37 cellular contexts compared by ENCODE assay signal in the genomic region with DNA sequence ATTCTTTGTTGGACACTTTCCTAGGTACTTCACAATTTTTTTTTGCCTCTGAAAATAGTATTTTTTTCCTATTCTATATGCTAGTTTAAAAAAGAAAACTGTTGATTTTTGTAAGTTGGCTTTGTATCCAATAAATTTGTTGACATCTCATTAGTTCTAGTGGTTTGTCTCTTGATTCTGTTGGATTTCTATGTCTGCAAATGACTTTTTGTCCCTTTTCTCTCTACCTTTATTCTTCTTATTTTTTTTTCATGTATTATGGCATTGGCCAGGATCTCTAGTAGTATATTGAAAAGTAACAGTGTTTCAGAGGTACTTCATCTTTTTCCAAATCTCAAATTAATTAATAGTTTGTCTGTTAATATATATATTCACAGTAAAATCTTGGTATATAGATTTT. TPM values are rescaled to one million over a fixed set of nuclear protein-coding genes. Genes with fewer than 3 reads are reported as not detected.
"Had no signal": no experiment of that assay in that cellular context is flagged by ENCODE, and none has a peak within 500 bp of the region (broad histone marks: within the 10 kb centered on the region; RNA-seq: fewer than 3 reads in every experiment).

No MANE protein-coding gene starts in this region.

- H3K4me2 ChIP-seq: KMS-11 had no signal

- DNase-seq: Karpas-422, Kasumi-1, MM.1S, MV-4-11, NCI-H1048, NCI-H1092, NCI-H1092 treated with DMSO at 0.1 percent for 48 hours, NCI-H1105, NCI-H1105 treated with DMSO at 0.1 percent for 48 hours, NCI-H1417, NCI-H1417 treated with DMSO at 0.1 percent for 48 hours, NCI-H1436, NCI-H1436 treated with DMSO at 0.1 percent for 48 hours, NCI-H146, NCI-H1694, NCI-H1694 treated with DMSO at 0.1 percent for 48 hours, NCI-H187, NCI-H187 treated with DMSO at 0.1 percent for 48 hours, NCI-H1930, NCI-H2029, NCI-H2029 treated with DMSO at 0.1 percent for 48 hours, NCI-H2081, NCI-H2081 treated with DMSO at 0.1 percent for 48 hours, NCI-H2107, NCI-H2171, NCI-H2171 treated with DMSO at 0.1 percent for 48 hours, NCI-H2227 treated with DMSO at 0.1 percent for 48 hours, NCI-H226, NCI-H345, NCI-H446, NCI-H446 treated with DMSO at 0.1 percent for 48 hours, NCI-H510A, NCI-H510A treated with DMSO at 0.1 percent for 48 hours, NCI-H524 had no signal

- H3K9ac ChIP-seq: KMS-11 had no signal

- H3K27ac ChIP-seq: KMS-11 had no signal

RNA-seq across cellular contexts. Expression of a gene that starts 59.1 kb away (rescaled TPM):
- total RNA-seq: MCF 10A, NCI-H460 had no signal
